1 cellular context compared by ENCODE assay signal in genomic region chr19:31418055-31418454, GRCh38.
TF ChIP-seq lines count a peak whose summit lies in the region.

No MANE protein-coding gene starts in this region.

TF ChIP-seq in H1, 55 proteins besides CTCF, POLR2A, EP300 and RAD21:
- TF ChIP-seq TCF12 (IDR thresholded peaks at IDR 0.05; ENCODE audit: low read depth, low read length) (peak; percentile 69; the same call in 1 of the 2 replicates), CREB1 (IDR thresholded peaks at IDR 0.05) (no peak), ZNF274 (IDR thresholded peaks at IDR 0.05; ENCODE audit: borderline replicate concordance, extremely low read depth, low read length) (no peak), JUN (IDR thresholded peaks at IDR 0.05; ENCODE audit: low read depth, low read length) (peak; percentile 48; the same call in 1 of the 2 replicates), MAX (IDR thresholded peaks at IDR 0.05) (peak; percentile 35; the same call in 1 of the 2 replicates), JUND (IDR thresholded peaks at IDR 0.05; ENCODE audit: low read length) (peak; percentile 95), CTBP2 (IDR thresholded peaks at IDR 0.05; ENCODE audit: borderline replicate concordance, insufficient read depth, insufficient read length, low read length) (peak; percentile 38)
